Comparison of ENCODE assay signal across 13 cellular contexts in the genomic region with DNA sequence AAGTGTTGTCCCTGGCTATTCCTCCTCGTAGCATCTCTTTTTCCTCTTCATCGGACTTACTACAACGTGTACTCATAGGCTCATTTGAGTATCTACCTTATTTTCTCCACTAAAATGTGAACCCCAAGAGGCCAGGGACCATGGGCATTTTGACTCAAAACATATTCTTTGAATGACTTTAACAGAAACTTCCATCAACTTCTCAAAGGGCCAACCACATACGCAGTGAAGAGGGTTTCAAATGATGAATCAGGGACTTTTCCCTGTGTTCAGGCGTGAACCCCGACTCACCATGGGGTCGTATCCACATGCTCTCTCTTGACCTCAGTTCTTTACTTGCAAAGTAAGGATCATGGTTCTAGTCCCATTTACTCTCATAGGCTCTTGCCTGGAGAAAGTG. TPM values are rescaled to one million over a fixed set of nuclear protein-coding genes. Genes with fewer than 3 reads are reported as not detected.
A peak's percentile ranks its signal among the peaks of the same experiment; 100 is the strongest.
DNase-seq lines count a peak whose midpoint lies in the region; ATAC-seq and TF ChIP-seq lines count a peak whose summit lies in the region.
"Had no signal": no experiment of that assay in that cellular context is flagged by ENCODE, and none has a peak within 500 bp of the region (broad histone marks: within the 10 kb centered on the region; RNA-seq: fewer than 3 reads in every experiment).

No MANE protein-coding gene starts in this region.

- no peaks in the 10 kb centered on the region for H3K9me2 ChIP-seq in MM.1S (replicated peaks; ENCODE audit: insufficient read depth, low read length)

- H3K4me2 ChIP-seq in MM.1S (ENCODE audit: low read depth, low read length) = no peak overlapping the region
- H3K4me2 ChIP-seq: smooth muscle cell had no signal

- no peaks in the 10 kb centered on the region for H3K9me3 ChIP-seq in MM.1S (replicated peaks; ENCODE audit: insufficient read depth, low read length)
- H3K9me3 ChIP-seq: left lung had no signal

- no peaks in the 10 kb centered on the region for H3K79me2 ChIP-seq in MM.1S (ENCODE audit: low read length)

- H2AFZ ChIP-seq in MM.1S (ENCODE audit: low read length) = no peak overlapping the region

- no peak overlapping the region for H3K4me3 ChIP-seq in MM.1S (ENCODE audit: low read length)
- H3K4me3 ChIP-seq: left lung, smooth muscle cell had no signal

- no peaks in the 10 kb centered on the region for H4K20me1 ChIP-seq in MM.1S (ENCODE audit: insufficient read depth, low read length)

- no peak overlapping the region for H3K27ac ChIP-seq in MM.1S (ENCODE audit: low read length)
- H3K27ac ChIP-seq: left lung had no signal

- no peaks in the 10 kb centered on the region for H3K36me3 Mint-ChIP-seq in activated CD4-positive, alpha-beta T cell treated with anti-CD3 and anti-CD28 coated beads for 36 hours (ENCODE audit: low read depth)
- no peaks in the 10 kb centered on the region for H3K36me3 Mint-ChIP-seq in activated naive CD8-positive, alpha-beta T cell treated with anti-CD3 and anti-CD28 coated beads, Interleukin-2, amount 50 U/mL, for 24 hours (ENCODE audit: low read depth)

- no peaks in the 10 kb centered on the region for H3F3A ChIP-seq in MM.1S (ENCODE audit: insufficient read depth, low read length)

- peak; percentile 85 for ATAC-seq in activated CD4-positive, alpha-beta T cell treated with anti-CD3 and anti-CD28 coated beads for 36 hours
- peak; percentile 54 for ATAC-seq in GM19025 (IDR thresholded peaks at IDR 0.05; ENCODE audit: low read depth, unreplicated experiment)
- peak; percentile 57 for ATAC-seq in HG02884 (IDR thresholded peaks at IDR 0.05; ENCODE audit: unreplicated experiment)
- peak; percentile 65 for ATAC-seq in activated naive CD8-positive, alpha-beta T cell treated with anti-CD3 and anti-CD28 coated beads, Interleukin-2, amount 50 U/mL, for 24 hours
- ATAC-seq: left lung had no signal

- CTCF ChIA-PET in activated CD4-positive, alpha-beta T cell treated with anti-CD3 and anti-CD28 coated beads for 36 hours (lab: Charles Lee) = interaction anchor here (1.6 to 1.7 kb wide), 2 partner anchors 14 to 163 kb away, joined by 4 to 5 read pairs; no protein-coding TSS in a partner anchor

- peaks cover 26% of the 10 kb centered on the region for H3K4me1 Mint-ChIP-seq in activated CD4-positive, alpha-beta T cell treated with anti-CD3 and anti-CD28 coated beads for 36 hours
- peaks cover 33% of the 10 kb centered on the region for H3K4me1 Mint-ChIP-seq in activated naive CD8-positive, alpha-beta T cell treated with anti-CD3 and anti-CD28 coated beads, Interleukin-2, amount 50 U/mL, for 24 hours

- no peaks in the 10 kb centered on the region for H3K9me3 Mint-ChIP-seq in activated CD4-positive, alpha-beta T cell treated with anti-CD3 and anti-CD28 coated beads for 36 hours (ENCODE audit: low read depth)
- no peaks in the 10 kb centered on the region for H3K9me3 Mint-ChIP-seq in activated naive CD8-positive, alpha-beta T cell treated with anti-CD3 and anti-CD28 coated beads, Interleukin-2, amount 50 U/mL, for 24 hours
- H3K9me3 Mint-ChIP-seq: endodermal cell had no signal

- DNase-seq in activated CD4-positive, alpha-beta T cell treated with anti-CD3 and anti-CD28 coated beads for 36 hours = peak; percentile 63
- DNase-seq in activated CD4-positive, alpha-beta T cell treated with anti-CD3 and anti-CD28 coated beads for 1 hour = no peak
- DNase-seq in activated naive CD8-positive, alpha-beta T cell treated with anti-CD3 and anti-CD28 coated beads, Interleukin-2, amount 50 U/mL, for 24 hours = peak; percentile 12
- DNase-seq in KBM-7 (no peak), NCI-H774 (lab: John Stamatoyannopoulos, UW) (no peak), MM.1S (no peak)
- DNase-seq: 8988T, endodermal cell, head of caudate nucleus, left lung had no signal

- H3K27me3 ChIP-seq in MM.1S (replicated peaks; ENCODE audit: insufficient read depth, low read length) = peaks cover 71% of the 10 kb centered on the region
- H3K27me3 ChIP-seq: left lung had no signal

- H3K27me3 Mint-ChIP-seq in activated CD4-positive, alpha-beta T cell treated with anti-CD3 and anti-CD28 coated beads for 36 hours = peaks cover 16% of the 10 kb centered on the region
- no peaks in the 10 kb centered on the region for H3K27me3 Mint-ChIP-seq in activated naive CD8-positive, alpha-beta T cell treated with anti-CD3 and anti-CD28 coated beads, Interleukin-2, amount 50 U/mL, for 24 hours

- no peak overlapping the region for H3K9ac ChIP-seq in MM.1S (ENCODE audit: low read length)

- no peak for TF ChIP-seq CTCF in MM.1S (IDR thresholded peaks at IDR 0.05; ENCODE audit: low read length)

- in situ Hi-C loops in KBM-7 (cut with MboI; ENCODE audit: low pct_unique_long_range_greater_than_20kb, low sequenced_read_pairs) = loop anchor here (25.0 kb wide), 1 partner anchor 365 kb away; no protein-coding TSS in a partner anchor

- H3K27ac Mint-ChIP-seq in activated CD4-positive, alpha-beta T cell treated with anti-CD3 and anti-CD28 coated beads for 36 hours = peak overlapping the region; percentile 58
- peak overlapping the region; percentile 72 for H3K27ac Mint-ChIP-seq in activated naive CD8-positive, alpha-beta T cell treated with anti-CD3 and anti-CD28 coated beads, Interleukin-2, amount 50 U/mL, for 24 hours
- H3K27ac Mint-ChIP-seq: endodermal cell had no signal

- no peak overlapping the region for H3K4me3 Mint-ChIP-seq in activated CD4-positive, alpha-beta T cell treated with anti-CD3 and anti-CD28 coated beads for 36 hours
- peak overlapping the region; percentile 5 for H3K4me3 Mint-ChIP-seq in activated naive CD8-positive, alpha-beta T cell treated with anti-CD3 and anti-CD28 coated beads, Interleukin-2, amount 50 U/mL, for 24 hours
- H3K4me3 Mint-ChIP-seq: endodermal cell had no signal

- POLR2A ChIA-PET in activated CD4-positive, alpha-beta T cell treated with anti-CD3 and anti-CD28 coated beads for 36 hours (lab: Charles Lee) = no interaction called here

- H3K4me1 ChIP-seq in MM.1S (ENCODE audit: low read length) = no peaks in the 10 kb centered on the region

- intact Hi-C loops in activated CD4-positive, alpha-beta T cell treated with anti-CD3 and anti-CD28 coated beads for 36 hours (cut with DNase I, micrococcal nuclease) = loop anchor here (1.0 to 5.0 kb wide), 3 partner anchors 20 to 162 kb away; a partner anchor contains a TSS

- no peaks in the 10 kb centered on the region for H3K36me3 ChIP-seq in MM.1S (replicated peaks; ENCODE audit: insufficient read depth, low read length)
- H3K36me3 ChIP-seq: left lung had no signal

RNA-seq across cellular contexts. Expression of a gene that starts 20.2 kb away (rescaled TPM):
- 1 to 10 TPM; 5.0 to 5.6 TPM for total RNA-seq in activated CD4-positive, alpha-beta T cell treated with anti-CD3 and anti-CD28 coated beads for 36 hours

RNA-seq across cellular contexts. Expression of a gene that starts 57.3 kb away (rescaled TPM):
- under 1 TPM; 0.07 to 0.14 TPM for total RNA-seq in activated CD4-positive, alpha-beta T cell treated with anti-CD3 and anti-CD28 coated beads for 36 hours

Comparison
In these comparisons a context has a peak if more than half of its experiments do, and no peak if none do; other contexts are left out.
1. DNase-seq: peak in activated CD4-positive, alpha-beta T cell treated with anti-CD3 and anti-CD28 coated beads for 36 hours (single experiment) and activated naive CD8-positive, alpha-beta T cell treated with anti-CD3 and anti-CD28 coated beads, Interleukin-2, amount 50 U/mL, for 24 hours (single experiment); none in activated CD4-positive, alpha-beta T cell treated with anti-CD3 and anti-CD28 coated beads for 1 hour (single experiment), KBM-7 (single experiment), NCI-H774 (single experiment) and MM.1S (single experiment).
2. Peak in every context shown above with its lines, with median percentiles within 50 percentile points of each other: ATAC-seq.